15 cellular contexts compared by ENCODE assay signal in the genomic region with DNA sequence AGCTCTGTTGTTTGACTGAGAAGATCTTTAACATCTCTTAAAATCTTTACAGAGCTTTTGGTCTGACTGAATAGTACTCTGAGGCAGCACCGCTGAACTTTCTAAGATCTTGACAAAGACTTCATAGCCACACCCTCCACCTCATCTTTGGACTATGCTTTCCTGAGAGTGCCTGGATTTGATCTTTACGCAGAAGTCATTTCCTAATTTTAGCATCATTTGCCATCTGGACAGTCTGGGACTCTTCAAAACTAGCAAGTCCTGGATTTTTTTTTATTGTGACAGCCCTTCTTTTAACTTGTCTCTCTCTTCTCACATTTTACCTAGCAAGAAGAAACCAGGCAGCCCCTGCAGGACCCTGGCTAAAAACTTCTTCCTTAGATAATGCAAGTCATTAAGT.
DNase-seq lines count a peak whose midpoint lies in the region; ATAC-seq, FAIRE-seq and TF ChIP-seq lines count a peak whose summit lies in the region.
"Had no signal": no experiment of that assay in that cellular context is flagged by ENCODE, and none has a peak within 500 bp of the region (broad histone marks: within the 10 kb centered on the region; RNA-seq: fewer than 3 reads in every experiment).

No MANE protein-coding gene starts in this region.

- no peak overlapping the region for H3K4me2 ChIP-seq in keratinocyte (ENCODE audit: control insufficient read depth, extremely low read depth, insufficient read depth, low read depth, low read length)

- intact Hi-C loops in dendritic cell treated with granulocyte-macrophage colony-stimulating factor and Interleukin-4, amounts not matched to agents 40 ng/mL and 50 ng/mL, for 4 days (cut with micrococcal nuclease), result no loop called here

- peaks cover 35% of the 10 kb centered on the region for H3K4me1 ChIP-seq in keratinocyte (ENCODE audit: control insufficient read depth, extremely low read depth, insufficient read depth, low read length)
- H3K4me1 ChIP-seq: breast epithelium had no signal

- peaks cover 5% of the 10 kb centered on the region for H3K9me3 ChIP-seq in keratinocyte (ENCODE audit: control insufficient read depth, low read depth, low read length)

- no peak for TF ChIP-seq CTCF in keratinocyte (optimal IDR thresholded peaks at IDR 0.05 in 1 of 3, IDR thresholded peaks at IDR 0.05 in 1 of 3, conservative IDR thresholded peaks at IDR 0.05 in 1 of 3; ENCODE audit: extremely low read depth in 1 of 3, insufficient read depth in 2 of 3, low read length in 3 of 3)
- no peak for TF ChIP-seq CTCF in type B pancreatic cell (conservative IDR thresholded peaks at IDR 0.05)

- H3K79me2 ChIP-seq in keratinocyte (ENCODE audit: control insufficient read depth, insufficient read depth, low read length), result no peaks in the 10 kb centered on the region

- H3K27ac ChIP-seq in keratinocyte (ENCODE audit: control insufficient read depth, insufficient read depth, low read length), result peak overlapping the region; percentile 67
- H3K27ac ChIP-seq: VCaP had no signal

- H4K20me1 ChIP-seq in keratinocyte (ENCODE audit: control insufficient read depth, extremely low read depth, insufficient read depth, low read length), result no peaks in the 10 kb centered on the region

- H3K36me3 Mint-ChIP-seq in activated CD8-positive, alpha-beta memory T cell treated with anti-CD3 and anti-CD28 coated beads, Interleukin-2, amount 10 ng/mL, durations not matched to agents 7 days and 5 days, result no peaks in the 10 kb centered on the region
- H3K36me3 Mint-ChIP-seq in dendritic cell treated with granulocyte-macrophage colony-stimulating factor and Interleukin-4, amounts not matched to agents 40 ng/mL and 50 ng/mL, for 4 days (ENCODE audit: low read depth), result peaks cover 14% of the 10 kb centered on the region
- H3K36me3 Mint-ChIP-seq in type B pancreatic cell, result peaks cover 22% of the 10 kb centered on the region

- H3K4me1 Mint-ChIP-seq in activated CD8-positive, alpha-beta memory T cell treated with anti-CD3 and anti-CD28 coated beads, Interleukin-2, amount 10 ng/mL, durations not matched to agents 7 days and 5 days, result peaks cover 13% of the 10 kb centered on the region
- H3K4me1 Mint-ChIP-seq in dendritic cell treated with granulocyte-macrophage colony-stimulating factor and Interleukin-4, amounts not matched to agents 40 ng/mL and 50 ng/mL, for 4 days (ENCODE audit: low read depth), result peaks cover 52% of the 10 kb centered on the region
- H3K4me1 Mint-ChIP-seq in type B pancreatic cell (ENCODE audit: unreplicated experiment), result peaks cover 11% of the 10 kb centered on the region

- H3K27me3 Mint-ChIP-seq in activated CD8-positive, alpha-beta memory T cell treated with anti-CD3 and anti-CD28 coated beads, Interleukin-2, amount 10 ng/mL, durations not matched to agents 7 days and 5 days, result no peaks in the 10 kb centered on the region
- H3K27me3 Mint-ChIP-seq in dendritic cell treated with granulocyte-macrophage colony-stimulating factor and Interleukin-4, amounts not matched to agents 40 ng/mL and 50 ng/mL, for 4 days, result peaks cover 3% of the 10 kb centered on the region
- no peaks in the 10 kb centered on the region for H3K27me3 Mint-ChIP-seq in type B pancreatic cell
- H3K27me3 Mint-ChIP-seq: stimulated activated naive CD8-positive, alpha-beta T cell treated with anti-CD3 and anti-CD28 coated beads, Interleukin-15, amount 100 ng/mL, for 72 hours had no signal

- H3K36me3 ChIP-seq in keratinocyte (ENCODE audit: control insufficient read depth in 2 of 2, extremely low read depth in 1 of 2, insufficient read depth in 2 of 2, low read length in 2 of 2), result peaks cover 6% of the 10 kb centered on the region in 2 experiments
- H3K36me3 ChIP-seq: breast epithelium had no signal

- H2AFZ ChIP-seq in keratinocyte (ENCODE audit: control insufficient read depth, low read length), result no peak overlapping the region

- FAIRE-seq in keratinocyte (lab: Jason Lieb, UNC), result no peak
- FAIRE-seq: A204.1, D721Med had no signal

- CTCF ChIA-PET in activated CD8-positive, alpha-beta memory T cell treated with anti-CD3 and anti-CD28 coated beads, Interleukin-2, amount 10 ng/mL, durations not matched to agents 7 days and 5 days (lab: Charles Lee), result interaction anchor here (1.7 kb wide), 1 partner anchor 8 kb away, joined by 5 read pairs; no protein-coding TSS in a partner anchor

- no peak overlapping the region for H3K4me3 ChIP-seq in keratinocyte (ENCODE audit: control insufficient read depth in 2 of 3, extremely low read depth in 1 of 3, insufficient read depth in 2 of 3, low read depth in 1 of 3, low read length in 3 of 3)
- H3K4me3 ChIP-seq: breast epithelium had no signal

- ATAC-seq in activated CD8-positive, alpha-beta memory T cell treated with anti-CD3 and anti-CD28 coated beads, Interleukin-2, amount 10 ng/mL, durations not matched to agents 7 days and 5 days, result no peak
- no peak for ATAC-seq in GM21528 (IDR thresholded peaks at IDR 0.05; ENCODE audit: low FRiP score, unreplicated experiment)
- ATAC-seq: left lobe of liver; stimulated activated naive CD8-positive, alpha-beta T cell treated with anti-CD3 and anti-CD28 coated beads, Interleukin-15, amount 100 ng/mL, for 72 hours had no signal

- no peak overlapping the region for H3K4me3 Mint-ChIP-seq in activated CD8-positive, alpha-beta memory T cell treated with anti-CD3 and anti-CD28 coated beads, Interleukin-2, amount 10 ng/mL, durations not matched to agents 7 days and 5 days
- H3K4me3 Mint-ChIP-seq in dendritic cell treated with granulocyte-macrophage colony-stimulating factor and Interleukin-4, amounts not matched to agents 40 ng/mL and 50 ng/mL, for 4 days, result no peak overlapping the region
- H3K4me3 Mint-ChIP-seq in type B pancreatic cell, result no peak overlapping the region
- H3K4me3 Mint-ChIP-seq: stimulated activated naive CD8-positive, alpha-beta T cell treated with anti-CD3 and anti-CD28 coated beads, Interleukin-15, amount 100 ng/mL, for 72 hours had no signal

- H3K9me3 Mint-ChIP-seq in activated CD8-positive, alpha-beta memory T cell treated with anti-CD3 and anti-CD28 coated beads, Interleukin-2, amount 10 ng/mL, durations not matched to agents 7 days and 5 days (ENCODE audit: low read depth), result no peaks in the 10 kb centered on the region
- peaks cover 24% of the 10 kb centered on the region for H3K9me3 Mint-ChIP-seq in dendritic cell treated with granulocyte-macrophage colony-stimulating factor and Interleukin-4, amounts not matched to agents 40 ng/mL and 50 ng/mL, for 4 days
- peaks cover 10% of the 10 kb centered on the region for H3K9me3 Mint-ChIP-seq in type B pancreatic cell

- H3K9ac ChIP-seq in keratinocyte (ENCODE audit: control insufficient read depth, extremely low read depth, insufficient read depth, low read length), result no peak overlapping the region

- in situ Hi-C loops in KBM-7 (cut with MboI; ENCODE audit: low pct_unique_long_range_greater_than_20kb, low sequenced_read_pairs), result no loop called here

- no peak for DNase-seq in activated CD8-positive, alpha-beta memory T cell treated with anti-CD3 and anti-CD28 coated beads, Interleukin-2, amount 10 ng/mL, durations not matched to agents 7 days and 5 days
- DNase-seq in activated CD8-positive, alpha-beta memory T cell treated with anti-CD3 and anti-CD28 coated beads, Interleukin-2, amount 50 U/mL, for 48 hours, result no peak
- DNase-seq in keratinocyte (ENCODE audit: low read depth, low spot score) (no peak), type B pancreatic cell (ENCODE audit: extremely low spot score, unreplicated experiment) (no peak), KBM-7 (no peak), NCI-H446 treated with DMSO at 0.1 percent for 48 hours (lab: John Stamatoyannopoulos, UW) (no peak)
- DNase-seq: NCI-H2081; stimulated activated naive CD8-positive, alpha-beta T cell treated with anti-CD3 and anti-CD28 coated beads, Interleukin-15, amount 100 ng/mL, for 72 hours had no signal

- dilution Hi-C loops in keratinocyte (cut with MboI; ENCODE audit: extremely low pct_ligation_motif_present, low sequenced_read_pairs), result no loop called here

- peak overlapping the region; percentile 8 for H3K27ac Mint-ChIP-seq in activated CD8-positive, alpha-beta memory T cell treated with anti-CD3 and anti-CD28 coated beads, Interleukin-2, amount 10 ng/mL, durations not matched to agents 7 days and 5 days
- H3K27ac Mint-ChIP-seq in dendritic cell treated with granulocyte-macrophage colony-stimulating factor and Interleukin-4, amounts not matched to agents 40 ng/mL and 50 ng/mL, for 4 days, result peak overlapping the region; percentile 50
- peak overlapping the region; percentile 61 for H3K27ac Mint-ChIP-seq in type B pancreatic cell

- H3K9me1 ChIP-seq in keratinocyte (ENCODE audit: control insufficient read depth, extremely low read depth, insufficient read depth, low read length), result no peaks in the 10 kb centered on the region

- no peaks in the 10 kb centered on the region for H3K27me3 ChIP-seq in keratinocyte (ENCODE audit: control insufficient read depth, extremely low read depth, insufficient read depth, low read length)
- H3K27me3 ChIP-seq: breast epithelium had no signal

Comparison
In these comparisons a context has a peak if more than half of its experiments do, and no peak if none do; other contexts are left out.
1. H3K27ac Mint-ChIP-seq: peak in every context shown above with its lines; median percentile 61 in type B pancreatic cell; 50 in dendritic cell treated with granulocyte-macrophage colony-stimulating factor and Interleukin-4, amounts not matched to agents 40 ng/mL and 50 ng/mL, for 4 days; 8 in activated CD8-positive, alpha-beta memory T cell treated with anti-CD3 and anti-CD28 coated beads, Interleukin-2, amount 10 ng/mL, durations not matched to agents 7 days and 5 days.